Comparison of ENCODE assay signal across 15 cellular contexts in the genomic region with DNA sequence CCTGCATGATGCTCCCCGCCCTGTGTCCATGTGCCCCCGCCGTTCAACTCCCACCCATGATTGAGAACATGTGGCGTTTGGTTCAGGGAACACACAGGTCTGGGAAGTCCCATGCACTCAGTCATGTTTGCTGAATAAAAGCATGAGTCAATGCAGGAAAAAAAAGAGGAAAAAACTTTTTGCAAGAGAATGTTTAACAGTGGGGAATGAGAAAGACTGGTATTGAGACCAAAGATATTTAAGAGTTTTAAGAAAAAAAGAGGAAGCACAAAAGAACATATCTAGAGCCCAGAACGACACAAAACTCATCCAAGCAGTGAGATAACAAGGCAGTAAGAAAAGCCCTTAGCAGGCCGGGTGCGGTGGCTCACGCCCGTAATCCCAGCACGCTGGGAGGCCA.
DNase-seq lines count a peak whose midpoint lies in the region; ATAC-seq, FAIRE-seq and TF ChIP-seq lines count a peak whose summit lies in the region.
"Had no signal": no experiment of that assay in that cellular context is flagged by ENCODE, and none has a peak within 500 bp of the region (broad histone marks: within the 10 kb centered on the region; RNA-seq: fewer than 3 reads in every experiment).

No MANE protein-coding gene starts in this region.

- H3K36me3 Mint-ChIP-seq in T-helper 2 cell treated with Interferon-gamma antibody and Interleukin-4, amounts not matched to agents 5 μg/mL and 100 μg/mL, for 36 hours (ENCODE audit: low read depth) = no peaks in the 10 kb centered on the region
- H3K36me3 Mint-ChIP-seq: CD4-positive, CD25-positive, alpha-beta regulatory T cell had no signal

- 4% methylated on average over 9 of the region's 10 CpGs for WGBS in GM12878 (ENCODE audit: insufficient coverage, insufficient replicate concordance, low lambda C conversion rate, missing lambda C conversion rate)
- 82 to 86% (median 83%) methylated on average over 10 of the region's 10 CpGs for WGBS in ovary, 3 donors

- no peak overlapping the region for H3K27ac Mint-ChIP-seq in T-helper 2 cell treated with Interferon-gamma antibody and Interleukin-4, amounts not matched to agents 5 μg/mL and 100 μg/mL, for 36 hours
- H3K27ac Mint-ChIP-seq: activated CD4-positive, alpha-beta T cell treated with anti-CD3 and anti-CD28 coated beads for 36 hours; CD4-positive, CD25-positive, alpha-beta regulatory T cell; T-helper 1 cell treated with Interleukin-12 subunit alpha and Interleukin-12 subunit beta and Interleukin-4 antibody, amounts not matched to agents 30 μg/mL and 1 μg/mL, for 36 hours had no signal

- no peak for TF ChIP-seq EP300 in GM12878 (IDR thresholded peaks at IDR 0.05; ENCODE audit: borderline replicate concordance in 1 of 2, control insufficient read depth in 1 of 2, low read depth in 2 of 2, low read length in 2 of 2)
- no peak for TF ChIP-seq EP300 in ovary (IDR thresholded peaks at IDR 0.05)

- SMC1A ChIA-PET in GM12878 (lab: Charles Lee; ENCODE audit: uncharacterized antibody, unreplicated experiment) = no interaction called here

- in situ Hi-C loops in GM12878 (cut with MboI) = no loop called here

- H3K27me3 Mint-ChIP-seq in T-helper 2 cell treated with Interferon-gamma antibody and Interleukin-4, amounts not matched to agents 5 μg/mL and 100 μg/mL, for 36 hours (ENCODE audit: low read depth) = peaks cover 3% of the 10 kb centered on the region

- H3K4me3 ChIP-seq in GM12878 (no peak overlapping the region), ovary (no peak overlapping the region)

- H2AFZ ChIP-seq in GM12878 (ENCODE audit: control insufficient read depth, low read depth, low read length) = no peak overlapping the region

- no peaks in the 10 kb centered on the region for H3K4me1 ChIP-seq in GM12878 (ENCODE audit: control insufficient read depth, insufficient read depth, low read length)
- no peaks in the 10 kb centered on the region for H3K4me1 ChIP-seq in ovary (ENCODE audit: insufficient read depth)

- intact Hi-C loops in GM12878 (cut with micrococcal nuclease; ENCODE audit: unreplicated experiment) = no loop called here
- intact Hi-C loops in ovary (cut with DNase I) = no loop called here

- TF ChIP-seq POLR2A in GM12878 (IDR thresholded peaks at IDR 0.05; ENCODE audit: low read depth, low read length) (no peak), ovary (IDR thresholded peaks at IDR 0.05) (no peak)

- POLR2A ChIA-PET in GM12878 (lab: Charles Lee) = no interaction called here

- ATAC-seq in GM18861 (IDR thresholded peaks at IDR 0.05; ENCODE audit: unreplicated experiment) = peak; percentile 73
- peak; percentile 61 for ATAC-seq in GM21786 (IDR thresholded peaks at IDR 0.05; ENCODE audit: unreplicated experiment)
- ATAC-seq in HG03108 (IDR thresholded peaks at IDR 0.05; ENCODE audit: unreplicated experiment) = peak; percentile 57
- ATAC-seq in GM12878 = peak; percentile 82
- ATAC-seq: activated CD4-positive, alpha-beta T cell treated with anti-CD3 and anti-CD28 coated beads for 36 hours; activated T-cell treated with anti-CD3 and anti-CD28 coated beads, Interleukin-2, amount 50 U/mL, for 4 hours had no signal

- RAD21 ChIA-PET in GM12878 (lab: Charles Lee; ENCODE audit: unreplicated experiment) = no interaction called here

- no peak for FAIRE-seq in GM12878 (lab: Jason Lieb, UNC)

- no peaks in the 10 kb centered on the region for H3K79me2 ChIP-seq in GM12878 (ENCODE audit: control insufficient read depth, insufficient read depth, low read length)

- H3K9me3 Mint-ChIP-seq in T-helper 2 cell treated with Interferon-gamma antibody and Interleukin-4, amounts not matched to agents 5 μg/mL and 100 μg/mL, for 36 hours = no peaks in the 10 kb centered on the region
- H3K9me3 Mint-ChIP-seq: activated T-cell treated with anti-CD3 and anti-CD28 coated beads, Interleukin-2, amount 50 U/mL, for 4 hours; T-helper 1 cell treated with Interleukin-12 subunit alpha and Interleukin-12 subunit beta and Interleukin-4 antibody, amounts not matched to agents 30 μg/mL and 1 μg/mL, for 36 hours had no signal

- no peaks in the 10 kb centered on the region for H3K36me3 ChIP-seq in GM12878 (ENCODE audit: control insufficient read depth in 2 of 2, insufficient read depth in 2 of 2, low read length in 1 of 2)
- H3K36me3 ChIP-seq in ovary = no peaks in the 10 kb centered on the region

- H3K27me3 ChIP-seq in GM12878 (replicated peaks in 1 of 2; ENCODE audit: control insufficient read depth in 2 of 2, insufficient read depth in 2 of 2, low read length in 1 of 2) (no peaks in the 10 kb centered on the region), ovary (no peaks in the 10 kb centered on the region)

- TF ChIP-seq CTCF in GM12878 (IDR thresholded peaks at IDR 0.05 in 2 of 3, conservative IDR thresholded peaks at IDR 0.05 in 1 of 3; ENCODE audit: control insufficient read depth in 2 of 3, extremely low read depth in 1 of 3, insufficient read depth in 1 of 3, low read depth in 3 of 3, low read length in 3 of 3) (no peak), ovary (IDR thresholded peaks at IDR 0.05) (no peak)

- no peak for TF ChIP-seq RAD21 in GM12878 (IDR thresholded peaks at IDR 0.05; ENCODE audit: insufficient read depth, low read depth, low read length)

- no peak overlapping the region for H3K27ac ChIP-seq in GM12878 (ENCODE audit: control insufficient read depth, insufficient read depth)
- H3K27ac ChIP-seq in ovary = no peak overlapping the region

- no peak overlapping the region for H3K4me3 Mint-ChIP-seq in T-helper 2 cell treated with Interferon-gamma antibody and Interleukin-4, amounts not matched to agents 5 μg/mL and 100 μg/mL, for 36 hours
- H3K4me3 Mint-ChIP-seq: activated CD4-positive, alpha-beta T cell treated with anti-CD3 and anti-CD28 coated beads for 36 hours; activated T-cell treated with anti-CD3 and anti-CD28 coated beads, Interleukin-2, amount 50 U/mL, for 4 hours; CD4-positive, CD25-positive, alpha-beta regulatory T cell; T-helper 1 cell treated with Interleukin-12 subunit alpha and Interleukin-12 subunit beta and Interleukin-4 antibody, amounts not matched to agents 30 μg/mL and 1 μg/mL, for 36 hours had no signal

- H3K9me3 ChIP-seq in GM12878 (replicated peaks; ENCODE audit: control insufficient read depth, insufficient read depth, low read length) (no peaks in the 10 kb centered on the region; the same call in 2 of the 3 replicates), ovary (no peaks in the 10 kb centered on the region)

- DNase-seq in GM12878 (ENCODE audit: low read depth, low spot score) = peak; percentile 32
- DNase-seq in SHP77 (lab: John Stamatoyannopoulos, UW) = no peak
- DNase-seq in ovary = no peak
- DNase-seq in T-helper 2 cell treated with Interferon-gamma antibody and Interleukin-4, amounts not matched to agents 5 μg/mL and 100 μg/mL, for 36 hours (ENCODE audit: low spot score) = no peak
- DNase-seq: activated CD4-positive, alpha-beta T cell treated with anti-CD3 and anti-CD28 coated beads for 36 hours; activated T-cell treated with anti-CD3 and anti-CD28 coated beads, Interleukin-2, amount 50 U/mL, for 4 hours; CD4-positive, CD25-positive, alpha-beta regulatory T cell; HCEC 1CT; NCI-H1930; NCI-H526 treated with DMSO at 0.1 percent for 48 hours; stimulated activated naive CD4-positive, alpha-beta T cell had no signal

- H3K9ac ChIP-seq in GM12878 (ENCODE audit: control insufficient read depth, insufficient read depth, low read length) = no peak overlapping the region

- H4K20me1 ChIP-seq in GM12878 (ENCODE audit: control insufficient read depth, insufficient read depth) = no peaks in the 10 kb centered on the region

- BruUV-seq in GM12878 (replicated peaks; lab: Mats Ljungman, UMichigan) = no TSS peak

- CTCF ChIA-PET in GM12878 (lab: Yijun Ruan, JAX) = interaction anchor here (1.1 kb wide), 1 partner anchor 12 kb away, joined by 3 read pairs; no protein-coding TSS in a partner anchor

- H3K4me1 Mint-ChIP-seq in T-helper 2 cell treated with Interferon-gamma antibody and Interleukin-4, amounts not matched to agents 5 μg/mL and 100 μg/mL, for 36 hours (ENCODE audit: low read depth) = no peaks in the 10 kb centered on the region
- H3K4me1 Mint-ChIP-seq: activated CD4-positive, alpha-beta T cell treated with anti-CD3 and anti-CD28 coated beads for 36 hours; CD4-positive, CD25-positive, alpha-beta regulatory T cell had no signal

- no peak overlapping the region for H3K4me2 ChIP-seq in GM12878 (ENCODE audit: control insufficient read depth, insufficient read depth)

TF ChIP-seq in GM12878, 131 proteins besides CTCF, POLR2A, EP300 and RAD21 (continues in another document):
- no peak for TF ChIP-seq ZNF217 (IDR thresholded peaks at IDR 0.05)
- TF ChIP-seq CREM (IDR thresholded peaks at IDR 0.05; ENCODE audit: low read depth) = no peak
- TF ChIP-seq IRF3 (IDR thresholded peaks at IDR 0.05) = no peak
- peak; percentile 46 for TF ChIP-seq MTA2 (IDR thresholded peaks at IDR 0.05; ENCODE audit: low read depth)
- no peak for TF ChIP-seq KAT2A (conservative IDR thresholded peaks at IDR 0.05; ENCODE audit: control insufficient read depth, low read depth, low read length)
- TF ChIP-seq NFIC (IDR thresholded peaks at IDR 0.05; ENCODE audit: low read depth, low read length) = peak; percentile 23; the same call in 1 of the 2 replicates
- no peak for TF ChIP-seq SREBF1 (IDR thresholded peaks at IDR 0.05; ENCODE audit: low read length)
- TF ChIP-seq SMC3 (IDR thresholded peaks at IDR 0.05; ENCODE audit: borderline replicate concordance, low read length) = no peak
- TF ChIP-seq FOXK2 (IDR thresholded peaks at IDR 0.05) = no peak
- no peak for TF ChIP-seq YY1 (IDR thresholded peaks at IDR 0.05; ENCODE audit: low read depth, low read length)
- no peak for TF ChIP-seq PKNOX1 (IDR thresholded peaks at IDR 0.05)
